In the genomic region with DNA sequence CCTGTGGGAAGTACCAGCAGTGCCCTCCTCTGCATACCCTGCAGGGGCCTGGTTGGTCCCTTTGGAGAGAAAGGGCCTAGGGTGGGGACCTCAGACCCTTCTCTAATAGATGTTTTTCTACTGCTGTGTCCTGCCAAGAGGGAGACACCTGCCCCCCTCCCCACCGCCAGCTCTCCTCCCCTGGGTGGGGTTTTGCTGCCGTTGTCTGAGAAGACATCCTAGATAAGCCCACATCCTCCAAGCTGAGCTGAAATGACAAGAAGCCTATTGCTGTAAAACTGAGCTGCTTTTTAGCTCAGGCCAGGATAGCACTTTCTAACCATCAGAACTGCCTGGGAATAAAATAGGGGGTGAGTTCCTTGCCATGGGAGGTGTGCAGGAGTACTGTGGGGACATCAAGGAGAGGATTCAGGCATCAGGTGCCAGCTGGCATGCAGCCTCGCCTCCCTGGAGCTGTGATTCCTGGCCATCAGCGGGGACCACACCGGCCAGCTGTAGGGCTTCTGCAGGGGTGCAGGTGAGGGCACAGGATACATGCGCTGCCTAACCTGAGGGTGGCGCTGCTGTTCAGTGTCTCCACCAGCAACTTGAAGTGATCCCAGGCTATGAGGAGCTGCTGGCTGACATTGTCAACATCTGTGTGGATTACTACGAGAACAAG, we compare ENCODE assay signal across 10 cellular contexts. TPM values are rescaled to one million over a fixed set of nuclear protein-coding genes. Genes with fewer than 3 reads are reported as not detected.
DNase-seq lines count a peak whose midpoint lies in the region; ATAC-seq and TF ChIP-seq lines count a peak whose summit lies in the region.
"Had no signal": no experiment of that assay in that cellular context is flagged by ENCODE, and none has a peak within 500 bp of the region (broad histone marks: within the 10 kb centered on the region; RNA-seq: fewer than 3 reads in every experiment).

No MANE protein-coding gene starts in this region.

- H3K27me3 ChIP-seq in thymus (ENCODE audit: control insufficient read depth, insufficient read depth): no peaks in the 10 kb centered on the region
- H3K27me3 ChIP-seq: gastrocnemius medialis had no signal

- intact Hi-C loops in Right ventricle myocardium inferior (cut with DNase I): no loop called here
- intact Hi-C loops in cardiac septum (cut with DNase I): no loop called here
- intact Hi-C loops in left cardiac atrium (cut with DNase I): loop anchor here in 1 of 2 donors (5.0 kb wide), 1 partner anchor 36 kb away; the partner anchor contains the start of gene CYFIP2

- peaks cover 71% of the 10 kb centered on the region for H3K36me3 ChIP-seq in thymus (ENCODE audit: control insufficient read depth, insufficient read depth)
- H3K36me3 ChIP-seq: gastrocnemius medialis had no signal

- H3K4me1 ChIP-seq in thymus (ENCODE audit: control insufficient read depth, insufficient read depth, low read length): no peaks in the 10 kb centered on the region
- H3K4me1 ChIP-seq: Caco-2, gastrocnemius medialis had no signal

- no peaks in the 10 kb centered on the region for H3K9me3 ChIP-seq in thymus (ENCODE audit: control insufficient read depth)
- H3K9me3 ChIP-seq: Caco-2, gastrocnemius medialis had no signal

- 89% methylated on average over 8 of the region's 8 CpGs for WGBS in thymus

- no peak for TF ChIP-seq CTCF in coronary artery (IDR thresholded peaks at IDR 0.05)

- peak; percentile 70 for ATAC-seq in Right ventricle myocardium inferior
- peak; percentile 66 to 87 for ATAC-seq in left cardiac atrium
- ATAC-seq in GM19324 (IDR thresholded peaks at IDR 0.05; ENCODE audit: low FRiP score, unreplicated experiment): no peak

- peak overlapping the region; percentile 58 for H3K27ac ChIP-seq in thymus (ENCODE audit: low read depth)
- no peak overlapping the region for H3K27ac ChIP-seq in coronary artery
- H3K27ac ChIP-seq: gastrocnemius medialis had no signal

- H3K4me3 ChIP-seq in thymus (ENCODE audit: low read length): no peak overlapping the region
- H3K4me3 ChIP-seq in coronary artery: no peak overlapping the region
- H3K4me3 ChIP-seq: gastrocnemius medialis had no signal

- DNase-seq in Right ventricle myocardium inferior (ENCODE audit: missing footprints): peak; percentile 74
- DNase-seq in cardiac septum (ENCODE audit: low spot score): no peak
- peak; percentile 39 for DNase-seq in activated CD8-positive, alpha-beta memory T cell treated with anti-CD3 and anti-CD28 coated beads, Interleukin-2, amount 50 U/mL, for 4 hours
- peak; percentile 57 for DNase-seq in left cardiac atrium
- no peak for DNase-seq in coronary artery (ENCODE audit: low spot score)
- no peak for DNase-seq in SKM-1 (lab: John Stamatoyannopoulos, UW; ENCODE audit: unreplicated experiment)
- DNase-seq: gastrocnemius medialis had no signal

RNA-seq across cellular contexts. Expression of gene CYFIP2, which starts 37.9 kb away (rescaled TPM):
- total RNA-seq in Right ventricle myocardium inferior: 29.6 TPM
- total RNA-seq in cardiac septum: 23.1 TPM
- total RNA-seq in left cardiac atrium: 10 to 100 TPM; 18.1 to 27.6 TPM
- polyA plus RNA-seq in thymus: 102 TPM

Comparison
In these comparisons a context has a peak if more than half of its experiments do, and no peak if none do; other contexts are left out.
1. DNase-seq: peak in Right ventricle myocardium inferior (single experiment), activated CD8-positive, alpha-beta memory T cell treated with anti-CD3 and anti-CD28 coated beads, Interleukin-2, amount 50 U/mL, for 4 hours (single experiment) and left cardiac atrium (single experiment); none in cardiac septum (single experiment), coronary artery (single experiment) and SKM-1 (single experiment).